Comparison of ENCODE assay signal across 13 cellular contexts in the genomic region with DNA sequence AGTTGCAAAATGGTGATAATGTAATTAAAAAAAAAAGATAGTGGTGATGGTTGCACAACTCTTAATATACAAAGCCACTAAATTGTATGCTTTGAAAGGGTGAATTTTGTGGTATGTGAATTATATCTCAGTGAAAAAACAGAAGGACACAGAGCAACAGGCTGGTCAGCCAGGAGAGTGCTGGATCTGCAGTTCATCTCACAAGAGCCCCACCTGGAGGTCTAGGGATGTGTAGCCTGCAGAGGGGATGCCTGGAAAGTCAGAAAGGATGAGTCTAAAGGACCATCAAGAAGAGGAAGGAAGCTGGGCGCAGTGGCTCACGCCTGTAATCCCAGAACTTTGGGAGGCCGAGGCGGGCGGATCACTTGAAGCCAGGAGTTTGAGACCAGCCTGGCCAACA. TPM values are rescaled to one million over a fixed set of nuclear protein-coding genes. Genes with fewer than 3 reads are reported as not detected.
A peak's percentile ranks its signal among the peaks of the same experiment; 100 is the strongest.
DNase-seq lines count a peak whose midpoint lies in the region; ATAC-seq and TF ChIP-seq lines count a peak whose summit lies in the region.
"Had no signal": no experiment of that assay in that cellular context is flagged by ENCODE, and none has a peak within 500 bp of the region (broad histone marks: within the 10 kb centered on the region; RNA-seq: fewer than 3 reads in every experiment).

No MANE protein-coding gene starts in this region.

- POLR2A ChIA-PET in OCI-LY7 (lab: Charles Lee): no interaction called here

- peaks cover 82% of the 10 kb centered on the region for H3K36me3 Mint-ChIP-seq in activated T-cell treated with anti-CD3 and anti-CD28 coated beads, Interleukin-2, amount 50 U/mL, for 24 hours (ENCODE audit: low read depth)
- peaks cover 78% of the 10 kb centered on the region for H3K36me3 Mint-ChIP-seq in stimulated activated effector memory CD8-positive, alpha-beta T cell treated with anti-CD3 and anti-CD28 coated beads, Interleukin-12 subunit alpha, Interleukin-12 subunit beta, amount 100 ng/mL, for 72 hours

- 0 out of 2 replicates have a peak, but pooled peaks cover under 1% of the 10 kb centered on the region for H3K79me2 ChIP-seq in OCI-LY7 (ENCODE audit: insufficient read depth, low read depth, low read length)

- peak overlapping the region; percentile 50 for H3K27ac Mint-ChIP-seq in activated T-cell treated with anti-CD3 and anti-CD28 coated beads, Interleukin-2, amount 50 U/mL, for 24 hours
- peak overlapping the region; percentile 34 for H3K27ac Mint-ChIP-seq in stimulated activated effector memory CD8-positive, alpha-beta T cell treated with anti-CD3 and anti-CD28 coated beads, Interleukin-12 subunit alpha, Interleukin-12 subunit beta, amount 100 ng/mL, for 72 hours
- H3K27ac Mint-ChIP-seq: T-helper 2 cell treated with Interferon-gamma antibody and Interleukin-4, amounts not matched to agents 5 μg/mL and 100 μg/mL, for 36 hours had no signal

- H3K9me3 ChIP-seq in OCI-LY7 (ENCODE audit: low read length): no peaks in the 10 kb centered on the region

- H3K4me1 Mint-ChIP-seq in activated T-cell treated with anti-CD3 and anti-CD28 coated beads, Interleukin-2, amount 50 U/mL, for 24 hours (ENCODE audit: low read depth): peaks cover 7% of the 10 kb centered on the region
- H3K4me1 Mint-ChIP-seq in stimulated activated effector memory CD8-positive, alpha-beta T cell treated with anti-CD3 and anti-CD28 coated beads, Interleukin-12 subunit alpha, Interleukin-12 subunit beta, amount 100 ng/mL, for 72 hours: peaks cover 10% of the 10 kb centered on the region

- TF ChIP-seq CTCF in OCI-LY7 (conservative IDR thresholded peaks at IDR 0.05; ENCODE audit: low read length) (peak; percentile 50), epithelial cell of esophagus (IDR thresholded peaks at IDR 0.05; ENCODE audit: insufficient read depth, low read depth, low read length, missing control alignments) (peak; percentile 20)

- H3K27ac ChIP-seq in OCI-LY7 (ENCODE audit: low read depth, low read length, poor library complexity, severe bottlenecking): no peak overlapping the region

- H3K36me3 ChIP-seq in OCI-LY7 (ENCODE audit: insufficient read depth, low read length): peaks cover 71% of the 10 kb centered on the region

- no peak for ATAC-seq in stimulated activated effector memory CD8-positive, alpha-beta T cell treated with anti-CD3 and anti-CD28 coated beads, Interleukin-12 subunit alpha, Interleukin-12 subunit beta, amount 100 ng/mL, for 72 hours
- ATAC-seq in HG02938 (IDR thresholded peaks at IDR 0.05; ENCODE audit: unreplicated experiment) (no peak), Right ventricle myocardium inferior (no peak)

- no peak overlapping the region for H3K4me3 Mint-ChIP-seq in activated T-cell treated with anti-CD3 and anti-CD28 coated beads, Interleukin-2, amount 50 U/mL, for 24 hours
- H3K4me3 Mint-ChIP-seq in stimulated activated effector memory CD8-positive, alpha-beta T cell treated with anti-CD3 and anti-CD28 coated beads, Interleukin-12 subunit alpha, Interleukin-12 subunit beta, amount 100 ng/mL, for 72 hours: no peak overlapping the region
- H3K4me3 Mint-ChIP-seq: CD8-positive, alpha-beta memory T cell; T-helper 2 cell treated with Interferon-gamma antibody and Interleukin-4, amounts not matched to agents 5 μg/mL and 100 μg/mL, for 36 hours had no signal

- H3K4me2 ChIP-seq in OCI-LY7 (ENCODE audit: low read length): no peak overlapping the region

- H2AFZ ChIP-seq in OCI-LY7 (ENCODE audit: low read length): no peak overlapping the region

- H4K20me1 ChIP-seq in OCI-LY7 (ENCODE audit: insufficient read depth, low read length): no peaks in the 10 kb centered on the region

- H3K27me3 Mint-ChIP-seq in activated T-cell treated with anti-CD3 and anti-CD28 coated beads, Interleukin-2, amount 50 U/mL, for 24 hours: no peaks in the 10 kb centered on the region
- H3K27me3 Mint-ChIP-seq: CD8-positive, alpha-beta memory T cell had no signal

- no peaks in the 10 kb centered on the region for H3K9me2 ChIP-seq in OCI-LY7 (ENCODE audit: insufficient read depth, low read length)

- H3K4me3 ChIP-seq in OCI-LY7 (ENCODE audit: low read depth, low read length, poor library complexity, severe bottlenecking): no peak overlapping the region
- no peak overlapping the region for H3K4me3 ChIP-seq in epithelial cell of esophagus (ENCODE audit: low read length)
- H3K4me3 ChIP-seq: lung had no signal

- intact Hi-C loops in OCI-LY7 (cut with micrococcal nuclease; ENCODE audit: unreplicated experiment) (no loop called here), Right ventricle myocardium inferior (cut with DNase I) (loop anchor here (10.0 kb wide), 1 partner anchor 610 kb away; no protein-coding TSS in a partner anchor)

- no peaks in the 10 kb centered on the region for H3K4me1 ChIP-seq in OCI-LY7 (ENCODE audit: insufficient read depth, low read length, poor library complexity, severe bottlenecking)

- no peak for DNase-seq in activated T-cell treated with anti-CD3 and anti-CD28 coated beads, Interleukin-2, amount 50 U/mL, for 24 hours
- DNase-seq in activated T-cell treated with anti-CD3 and anti-CD28 coated beads, Interleukin-2, amount 50 U/mL, for 1 hour: no peak
- no peak for DNase-seq in OCI-LY7 (ENCODE audit: low spot score)
- no peak for DNase-seq in epithelial cell of esophagus (ENCODE audit: low read depth)
- no peak for DNase-seq in stimulated activated effector memory CD8-positive, alpha-beta T cell treated with anti-CD3 and anti-CD28 coated beads, Interleukin-12 subunit alpha, Interleukin-12 subunit beta, amount 100 ng/mL, for 72 hours (ENCODE audit: low spot score in 2 of 2)
- DNase-seq in cerebellum (ENCODE audit: low spot score): no peak
- DNase-seq in Right ventricle myocardium inferior (ENCODE audit: missing footprints): no peak
- DNase-seq: activated gamma-delta T cell treated with Interleukin-2 at 50 U/mL for 16 hours; CD8-positive, alpha-beta memory T cell; NCI-H2107 had no signal

- CTCF ChIA-PET in OCI-LY7 (lab: Charles Lee; ENCODE audit: unreplicated experiment): no interaction called here

- no TSS peak for BruUV-seq in OCI-LY7 (replicated peaks; lab: Mats Ljungman, UMichigan)

- H3K9me3 Mint-ChIP-seq in activated T-cell treated with anti-CD3 and anti-CD28 coated beads, Interleukin-2, amount 50 U/mL, for 24 hours: no peaks in the 10 kb centered on the region
- H3K9me3 Mint-ChIP-seq in stimulated activated effector memory CD8-positive, alpha-beta T cell treated with anti-CD3 and anti-CD28 coated beads, Interleukin-12 subunit alpha, Interleukin-12 subunit beta, amount 100 ng/mL, for 72 hours: no peaks in the 10 kb centered on the region
- H3K9me3 Mint-ChIP-seq: CD8-positive, alpha-beta memory T cell; T-helper 2 cell treated with Interferon-gamma antibody and Interleukin-4, amounts not matched to agents 5 μg/mL and 100 μg/mL, for 36 hours had no signal

RNA-seq across cellular contexts. Expression of a gene that starts 9.0 kb away (rescaled TPM):
- 26.6 and 28.5 TPM in 2 replicates for total RNA-seq in OCI-LY7 (2014; rRNA removed; shearing (Covaris generic))
- total RNA-seq in OCI-LY7 (2022): 41.0 and 48.3 TPM in 2 replicates
- total RNA-seq in cerebellum: 24.4 TPM
- 20.1 TPM for total RNA-seq in Right ventricle myocardium inferior

RNA-seq across cellular contexts. Expression of a gene that starts 25.6 kb away (rescaled TPM):
- total RNA-seq in OCI-LY7 (2014; rRNA removed; shearing (Covaris generic)): not detected in 2 replicates
- total RNA-seq in OCI-LY7 (2022) (not detected in 2 replicates), cerebellum (9.1 TPM), Right ventricle myocardium inferior (265 TPM)
- total RNA-seq: CD8-positive, alpha-beta memory T cell had no signal

RNA-seq across cellular contexts. Expression of a gene that starts 54.4 kb away (rescaled TPM):
- total RNA-seq in OCI-LY7 (2014; rRNA removed; shearing (Covaris generic)): 17.0 and 17.5 TPM in 2 replicates
- total RNA-seq in OCI-LY7 (2022): 40.5 and 45.7 TPM in 2 replicates
- total RNA-seq in cerebellum: 13.9 TPM
- total RNA-seq in Right ventricle myocardium inferior: 16.2 TPM

Comparison
In these comparisons a context has a peak if more than half of its experiments do, and no peak if none do; other contexts are left out.
1. RNA of a gene that starts 25.6 kb away (total RNA-seq): 265 TPM in Right ventricle myocardium inferior (single experiment); 9.1 TPM in cerebellum (single experiment) and not detected in OCI-LY7; every median in the first group is over 10 times any median in the second.